In genomic region chr6:94270040-94270689, GRCh38 we compare ENCODE assay signal across 17 cellular contexts.
DNase-seq lines count a peak whose midpoint lies in the region; ATAC-seq, FAIRE-seq and TF ChIP-seq lines count a peak whose summit lies in the region.
"Had no signal": no experiment of that assay in that cellular context is flagged by ENCODE, and none has a peak within 500 bp of the region (broad histone marks: within the 10 kb centered on the region; RNA-seq: fewer than 3 reads in every experiment).

No MANE protein-coding gene starts in this region.

- no peak for TF ChIP-seq RAD21 in A549 (conservative IDR thresholded peaks at IDR 0.05 in 1 of 2, IDR thresholded peaks at IDR 0.05 in 1 of 2)

- POLR2A ChIA-PET in A549 (lab: Yijun Ruan, JAX): no interaction called here
- POLR2A ChIA-PET in Panc1 (lab: Charles Lee): no interaction called here

- ATAC-seq in A549: no peak
- 0 out of 2 replicates have a peak, but pooled peaks have one; percentile 63 for ATAC-seq in Panc1

- intact Hi-C loops in Panc1 (cut with micrococcal nuclease; ENCODE audit: unreplicated experiment): no loop called here

- TF ChIP-seq POLR2A in A549 (IDR thresholded peaks at IDR 0.05; ENCODE audit: low read length): no peak

- H3K4me3 ChIP-seq in A549 (no peak overlapping the region), Panc1 (ENCODE audit: low read depth in 2 of 2, low read length in 2 of 2) (no peak overlapping the region)
- H3K4me3 ChIP-seq: colonic mucosa, lung had no signal

- H3K36me3 ChIP-seq in Panc1 (ENCODE audit: control insufficient read depth, insufficient read depth, low read length): no peaks in the 10 kb centered on the region
- H3K36me3 ChIP-seq: colonic mucosa had no signal

- TF ChIP-seq CTCF in A549 (IDR thresholded peaks at IDR 0.05) (no peak), Panc1 (IDR thresholded peaks at IDR 0.05) (no peak)

- no peak for FAIRE-seq in A549 (lab: Jason Lieb, UNC)
- FAIRE-seq: GM12892, H54, urothelium cell line had no signal

- H3K9me3 ChIP-seq in A549: no peaks in the 10 kb centered on the region
- no peaks in the 10 kb centered on the region for H3K9me3 ChIP-seq in Panc1 (ENCODE audit: control insufficient read depth, insufficient read depth, low read depth, low read length)
- H3K9me3 ChIP-seq: colonic mucosa had no signal

- H3K4me2 ChIP-seq in A549: no peak overlapping the region

- BruUV-seq in Panc1 (replicated peaks; lab: Mats Ljungman, UMichigan): no TSS peak

- H3K4me1 ChIP-seq in A549 (no peaks in the 10 kb centered on the region), Panc1 (ENCODE audit: control insufficient read depth, insufficient read depth, low read length) (no peaks in the 10 kb centered on the region)
- H3K4me1 ChIP-seq: colonic mucosa had no signal

- no peaks in the 10 kb centered on the region for H3K27me3 ChIP-seq in Panc1 (ENCODE audit: control insufficient read depth, insufficient read depth, low read length)
- H3K27me3 ChIP-seq: colonic mucosa had no signal

- CTCF ChIA-PET in A549 (lab: Yijun Ruan, JAX) (no interaction called here), Panc1 (lab: Charles Lee) (interaction anchor here (0.6 kb wide), 1 partner anchor 668 kb away, joined by 4 read pairs; no protein-coding TSS in a partner anchor)

- whole genome bisulfite sequencing in A549 (ENCODE audit: missing lambda C conversion rate): 32% methylated on average over 3 of the region's 3 CpGs

- in situ Hi-C loops in Panc1 (cut with HindIII; ENCODE audit: low pct_unique_long_range_greater_than_20kb, low sequenced_read_pairs): no loop called here

- TF ChIP-seq EP300 in A549 (IDR thresholded peaks at IDR 0.05): no peak

- DNase-seq in A549 (ENCODE audit: low read depth in 1 of 2, low spot score in 1 of 2) (no peak), NCI-H128 (lab: John Stamatoyannopoulos, UW; ENCODE audit: unreplicated experiment) (peak; percentile 12), Panc1 (ENCODE audit: low read depth, low spot score) (no peak), iPS-NIHi11 (ENCODE audit: low spot score) (peak; percentile 16), NCI-H1694 treated with DMSO at 0.1 percent for 48 hours (lab: John Stamatoyannopoulos, UW) (no peak), putamen (ENCODE audit: low spot score) (no peak), DMS79 treated with DMSO at 0.1 percent for 48 hours (lab: John Stamatoyannopoulos, UW) (no peak), AG08395 (ENCODE audit: low spot score) (no peak)
- DNase-seq: activated CD8-positive, alpha-beta memory T cell treated with anti-CD3 and anti-CD28 coated beads, Interleukin-2, amount 50 U/mL, for 4 hours; colonic mucosa; DND-41; NCI-H187; occipital lobe had no signal

- H3K27ac ChIP-seq in A549: no peak overlapping the region
- H3K27ac ChIP-seq in Panc1 (ENCODE audit: low read length): no peak overlapping the region
- H3K27ac ChIP-seq: colonic mucosa had no signal

TF ChIP-seq in A549, 52 proteins besides CTCF, POLR2A, EP300 and RAD21:
- TF ChIP-seq MAFK (IDR thresholded peaks at IDR 0.05; ENCODE audit: partially characterized antibody) (peak; percentile 63), JUNB (IDR thresholded peaks at IDR 0.05) (no peak)

Comparison
In these comparisons a context has a peak if more than half of its experiments do, and no peak if none do; other contexts are left out.
1. DNase-seq: peak in NCI-H128 (single experiment) and iPS-NIHi11 (single experiment); none in A549 (0 of 2), Panc1 (single experiment), NCI-H1694 treated with DMSO at 0.1 percent for 48 hours (single experiment), putamen (single experiment), DMS79 treated with DMSO at 0.1 percent for 48 hours (single experiment) and AG08395 (single experiment).